Comparison of ENCODE assay signal across 22 cellular contexts in the genomic region with DNA sequence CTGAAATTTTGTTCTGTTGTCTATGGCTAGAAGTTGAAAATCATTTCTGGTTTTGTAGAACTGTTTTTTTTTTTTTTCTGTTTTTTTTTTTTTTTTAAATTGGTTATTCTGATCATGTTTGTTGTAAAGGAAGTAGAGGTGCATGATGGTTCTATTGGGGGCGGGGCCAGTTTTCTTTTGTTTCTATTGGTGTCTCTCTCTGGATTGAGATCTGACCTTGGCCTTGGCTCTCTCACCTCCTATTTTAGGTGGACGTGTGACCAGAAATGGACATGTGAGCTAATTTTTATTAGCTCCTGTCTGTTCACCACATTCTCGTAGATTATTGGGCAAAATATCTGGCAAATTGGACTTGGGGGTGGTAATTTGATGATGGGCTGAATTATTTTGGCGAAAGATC. TPM values are rescaled to one million over a fixed set of nuclear protein-coding genes. Genes with fewer than 3 reads are reported as not detected.
DNase-seq lines count a peak whose midpoint lies in the region; ATAC-seq and TF ChIP-seq lines count a peak whose summit lies in the region.
"Had no signal": no experiment of that assay in that cellular context is flagged by ENCODE, and none has a peak within 500 bp of the region (broad histone marks: within the 10 kb centered on the region; RNA-seq: fewer than 3 reads in every experiment).

No MANE protein-coding gene starts in this region.

- CTCF ChIA-PET in mammary epithelial cell (lab: Charles Lee; ENCODE audit: low non-redundant PET) = no interaction called here
- CTCF ChIA-PET in MCF 10A (lab: Yijun Ruan, JAX) = interaction anchor here (0.6 to 4.1 kb wide), 8 partner anchors 9 to 1389 kb away, joined by 3 to 20 read pairs (median 3); no protein-coding TSS in a partner anchor

- H3K27ac Mint-ChIP-seq in MCF 10A (ENCODE audit: low read depth, unreplicated experiment) (no peak overlapping the region), mesothelial cell of epicardium (peak overlapping the region; percentile 19)
- H3K27ac Mint-ChIP-seq: activated naive CD8-positive, alpha-beta T cell treated with anti-CD3 and anti-CD28 coated beads, Interleukin-2, amount 10 ng/mL, durations not matched to agents 7 days and 5 days; activated T-cell treated with anti-CD3 and anti-CD28 coated beads, Interleukin-2, amount 50 U/mL, for 72 hours; CD4-positive, alpha-beta T cell; neural progenitor cell had no signal

- ATAC-seq in aorta (ENCODE audit: low FRiP score) = no peak
- ATAC-seq: activated T-cell treated with anti-CD3 and anti-CD28 coated beads, Interleukin-2, amount 50 U/mL, for 72 hours had no signal

- peak overlapping the region; percentile 39 for H3K4me2 ChIP-seq in mammary epithelial cell (ENCODE audit: insufficient read depth, low read depth, low read length)

- H3K4me3 ChIP-seq in mammary epithelial cell (replicated peaks in 1 of 3; ENCODE audit: insufficient read depth in 1 of 3, low read depth in 2 of 3, low read length in 3 of 3) (no peak overlapping the region), ascending aorta (peak overlapping the region in 1 of 2 donors; percentile 53), vagina (no peak overlapping the region), aorta (ENCODE audit: low read length in 2 of 2) (peak overlapping the region in 1 of 2 donors; percentile 6)

- dilution Hi-C loops in mammary epithelial cell (cut with HindIII; ENCODE audit: low sequenced_read_pairs) = no loop called here

- H3K9me3 ChIP-seq in mammary epithelial cell (replicated peaks; ENCODE audit: insufficient read depth, low read length) (no peaks in the 10 kb centered on the region), ascending aorta (no peaks in the 10 kb centered on the region), vagina (no peaks in the 10 kb centered on the region), aorta (ENCODE audit: control insufficient read depth, low read length) (no peaks in the 10 kb centered on the region)
- H3K9me3 ChIP-seq: esophagus squamous epithelium, heart right ventricle had no signal

- H3K36me3 ChIP-seq in mammary epithelial cell (ENCODE audit: insufficient read depth, low read length) (no peaks in the 10 kb centered on the region), ascending aorta (no peaks in the 10 kb centered on the region), vagina (no peaks in the 10 kb centered on the region), aorta (ENCODE audit: control insufficient read depth in 1 of 2, insufficient read depth in 2 of 2, low read length in 1 of 2) (no peaks in the 10 kb centered on the region)
- H3K36me3 ChIP-seq: esophagus squamous epithelium, heart right ventricle, neural progenitor cell had no signal

- H3K4me3 Mint-ChIP-seq in MCF 10A (ENCODE audit: unreplicated experiment) (no peak overlapping the region), mesothelial cell of epicardium (peak overlapping the region; percentile 4)
- H3K4me3 Mint-ChIP-seq: activated naive CD8-positive, alpha-beta T cell treated with anti-CD3 and anti-CD28 coated beads, Interleukin-2, amount 10 ng/mL, durations not matched to agents 7 days and 5 days; activated T-cell treated with anti-CD3 and anti-CD28 coated beads, Interleukin-2, amount 50 U/mL, for 72 hours; CD4-positive, alpha-beta T cell; neural progenitor cell had no signal

- peak overlapping the region; percentile 17 for H2AFZ ChIP-seq in mammary epithelial cell (ENCODE audit: low read depth, low read length)
- H2AFZ ChIP-seq: neural progenitor cell had no signal

- in situ Hi-C loops in mammary epithelial cell (cut with MboI; ENCODE audit: low sequenced_read_pairs in 2 of 2) = no loop called here

- no peaks in the 10 kb centered on the region for H4K20me1 ChIP-seq in mammary epithelial cell (ENCODE audit: insufficient read depth, low read length)

- H3K79me2 ChIP-seq in mammary epithelial cell (ENCODE audit: insufficient read depth, low read length) = peaks cover 79% of the 10 kb centered on the region

- H3K27ac ChIP-seq in mammary epithelial cell (ENCODE audit: insufficient read depth, low read depth, low read length) (no peak overlapping the region), ascending aorta (peak overlapping the region; percentile 48 to 73), vagina (peak overlapping the region; percentile 17), aorta (ENCODE audit: low read depth in 1 of 2, low read length in 2 of 2) (no peak overlapping the region)
- H3K27ac ChIP-seq: heart right ventricle, neural progenitor cell had no signal

- TF ChIP-seq CTCF in mammary epithelial cell (conservative IDR thresholded peaks at IDR 0.05 in 1 of 2, IDR thresholded peaks at IDR 0.05 in 1 of 2; ENCODE audit: extremely low read depth in 1 of 2, insufficient read depth in 1 of 2, low read depth in 1 of 2, low read length in 2 of 2) (no peak), MCF 10A (IDR thresholded peaks at IDR 0.05; ENCODE audit: unreplicated experiment) (no peak), ascending aorta (IDR thresholded peaks at IDR 0.05) (no peak), mesothelial cell of epicardium (IDR thresholded peaks at IDR 0.05; ENCODE audit: unreplicated experiment) (no peak), vagina (IDR thresholded peaks at IDR 0.05) (no peak)

- POLR2A ChIA-PET in MCF 10A (lab: Yijun Ruan, JAX) = interaction anchor here (0.5 kb wide), 1 partner anchor 121 kb away, joined by 3 read pairs; no protein-coding TSS in a partner anchor

- H3K27me3 Mint-ChIP-seq in MCF 10A (ENCODE audit: insufficient read depth, unreplicated experiment) (no peaks in the 10 kb centered on the region), mesothelial cell of epicardium (ENCODE audit: low read depth) (no peaks in the 10 kb centered on the region)

- 75% methylated on average over 4 of the region's 4 CpGs for WGBS in mammary epithelial cell (ENCODE audit: low coverage, missing lambda C conversion rate)
- WGBS in aorta, 2 donors = 57 to 59% methylated on average over 4 of the region's 4 CpGs

- H3K9ac ChIP-seq in mammary epithelial cell (ENCODE audit: insufficient read depth, low read length) = no peak overlapping the region
- H3K9ac ChIP-seq: neural progenitor cell had no signal

- H3K4me1 ChIP-seq in mammary epithelial cell (ENCODE audit: insufficient read depth, low read length) = peaks cover 11% of the 10 kb centered on the region
- peaks cover 11 to 46% of the 10 kb centered on the region in 2 donors for H3K4me1 ChIP-seq in ascending aorta
- H3K4me1 ChIP-seq in vagina = peaks cover 35% of the 10 kb centered on the region
- peaks cover 3% of the 10 kb centered on the region in 2 donors for H3K4me1 ChIP-seq in aorta (ENCODE audit: control insufficient read depth in 1 of 2, insufficient read depth in 2 of 2, low read length in 2 of 2)

- no peak for DNase-seq in mammary epithelial cell
- DNase-seq in MCF 10A (ENCODE audit: unreplicated experiment) = no peak
- no peak for DNase-seq in ascending aorta (ENCODE audit: low spot score in 2 of 2)
- no peak for DNase-seq in mesothelial cell of epicardium (ENCODE audit: low spot score in 2 of 2, unreplicated experiment in 2 of 2)
- no peak for DNase-seq in vagina (ENCODE audit: extremely low spot score in 2 of 2)
- DNase-seq in aorta = no peak
- no peak for DNase-seq in NCI-H187 (lab: John Stamatoyannopoulos, UW)
- DNase-seq in activated T-cell treated with anti-CD3 and anti-CD28 coated beads, Interleukin-2, amount 50 U/mL, for 1 hour = no peak
- DNase-seq: activated naive CD8-positive, alpha-beta T cell treated with anti-CD3 and anti-CD28 coated beads, Interleukin-2, amount 10 ng/mL, durations not matched to agents 7 days and 5 days; activated T-cell treated with anti-CD3 and anti-CD28 coated beads, Interleukin-2, amount 50 U/mL, for 72 hours; caudate nucleus; CD4-positive, alpha-beta T cell; DMS53; esophagus squamous epithelium; GOT3; heart right ventricle; NCI-H2029 treated with DMSO at 0.1 percent for 48 hours; NCI-H446 treated with DMSO at 0.1 percent for 48 hours; retina; stimulated activated naive CD4-positive, alpha-beta T cell; trophoblast cell had no signal

- H3K27me3 ChIP-seq in mammary epithelial cell (ENCODE audit: insufficient read depth, low read length) (no peaks in the 10 kb centered on the region), ascending aorta (no peaks in the 10 kb centered on the region), vagina (no peaks in the 10 kb centered on the region), aorta (ENCODE audit: control insufficient read depth in 1 of 2, insufficient read depth in 2 of 2, low read length in 1 of 2) (no peaks in the 10 kb centered on the region)

- no peaks in the 10 kb centered on the region for H3K36me3 Mint-ChIP-seq in MCF 10A (ENCODE audit: insufficient read depth, unreplicated experiment)
- H3K36me3 Mint-ChIP-seq in mesothelial cell of epicardium = no peaks in the 10 kb centered on the region
- H3K36me3 Mint-ChIP-seq: activated naive CD8-positive, alpha-beta T cell treated with anti-CD3 and anti-CD28 coated beads, Interleukin-2, amount 10 ng/mL, durations not matched to agents 7 days and 5 days had no signal

- H3K9me3 Mint-ChIP-seq in MCF 10A (ENCODE audit: unreplicated experiment) = no peaks in the 10 kb centered on the region
- H3K9me3 Mint-ChIP-seq in mesothelial cell of epicardium = no peaks in the 10 kb centered on the region
- H3K9me3 Mint-ChIP-seq: activated naive CD8-positive, alpha-beta T cell treated with anti-CD3 and anti-CD28 coated beads, Interleukin-2, amount 10 ng/mL, durations not matched to agents 7 days and 5 days; activated T-cell treated with anti-CD3 and anti-CD28 coated beads, Interleukin-2, amount 50 U/mL, for 72 hours; CD4-positive, alpha-beta T cell; neural progenitor cell had no signal

- intact Hi-C loops in mammary epithelial cell (cut with micrococcal nuclease) (no loop called here), MCF 10A (cut with micrococcal nuclease) (no loop called here), ascending aorta (cut with DNase I) (loop anchor here (5.0 kb wide), 4 partner anchors 33 to 142 kb away; no protein-coding TSS in a partner anchor), vagina (cut with DNase I) (loop anchor here (10.0 kb wide), 1 partner anchor 115 kb away; no protein-coding TSS in a partner anchor), aorta (cut with DNase I) (loop anchor here (2.0 to 10.0 kb wide), 4 partner anchors 78 to 143 kb away; no protein-coding TSS in a partner anchor)

- no TSS peak for BruUV-seq in mammary epithelial cell (replicated peaks; lab: Mats Ljungman, UMichigan)
- no TSS peak for BruUV-seq in MCF 10A (replicated peaks; lab: Mats Ljungman, UMichigan)

- TF ChIP-seq POLR2A in vagina (IDR thresholded peaks at IDR 0.05) = no peak

- H3K4me1 Mint-ChIP-seq in MCF 10A (ENCODE audit: insufficient read depth, unreplicated experiment) (peaks cover 5% of the 10 kb centered on the region), mesothelial cell of epicardium (peaks cover 47% of the 10 kb centered on the region)

RNA-seq across cellular contexts. Expression of gene ZNF618, which starts 3.2 kb away (rescaled TPM):
- total RNA-seq in mammary epithelial cell = 10 to 100 TPM; 18.0 to 19.6 TPM
- 8.0 TPM for polyA plus RNA-seq in mammary epithelial cell
- 18.9 TPM for polyA minus RNA-seq in mammary epithelial cell
- 4.8 and 6.6 TPM in 2 replicates for total RNA-seq in MCF 10A (2022)
- total RNA-seq in ascending aorta = 16.1 TPM
- total RNA-seq in mesothelial cell of epicardium = 78.4 to 83.9 TPM (median 78.9 TPM) in 3 replicates
- 7.4 TPM for total RNA-seq in vagina
- total RNA-seq in aorta = 10 to 100 TPM; 15.4 to 17.3 TPM
- polyA plus RNA-seq in aorta = 1 to 10 TPM; 4.9 to 7.5 TPM

Comparison
In these comparisons a context has a peak if more than half of its experiments do, and no peak if none do; other contexts are left out.
1. H3K27ac ChIP-seq: peak in ascending aorta (2 of 2) and vagina (single experiment); none in mammary epithelial cell (single experiment) and aorta (0 of 2).
2. intact Hi-C loops: an anchor here in ascending aorta (5.0 kb wide), vagina (10.0 kb wide) and aorta (2.0 to 10.0 kb wide); none called in mammary epithelial cell and MCF 10A.